In genomic region chr15:101275018-101275417, GRCh38 we compare ENCODE assay signal across 1 cellular context.
TF ChIP-seq lines count a peak whose summit lies in the region.

No MANE protein-coding gene starts in this region.

TF ChIP-seq in SK-N-SH treated with all-trans-retinoic acid at 6 μM for 48 hours, 23 proteins besides CTCF, POLR2A, EP300 and RAD21 (continued from another document):
- TF ChIP-seq TCF4 (CRISPR knock-in tag; IDR thresholded peaks at IDR 0.05; ENCODE audit: borderline replicate concordance) (no peak), CREB5 (CRISPR knock-in tag; IDR thresholded peaks at IDR 0.05; ENCODE audit: low read depth) (no peak), BACH2 (CRISPR knock-in tag; IDR thresholded peaks at IDR 0.05; ENCODE audit: borderline replicate concordance) (no peak)
